1 cellular context compared by ENCODE assay signal in the genomic region with DNA sequence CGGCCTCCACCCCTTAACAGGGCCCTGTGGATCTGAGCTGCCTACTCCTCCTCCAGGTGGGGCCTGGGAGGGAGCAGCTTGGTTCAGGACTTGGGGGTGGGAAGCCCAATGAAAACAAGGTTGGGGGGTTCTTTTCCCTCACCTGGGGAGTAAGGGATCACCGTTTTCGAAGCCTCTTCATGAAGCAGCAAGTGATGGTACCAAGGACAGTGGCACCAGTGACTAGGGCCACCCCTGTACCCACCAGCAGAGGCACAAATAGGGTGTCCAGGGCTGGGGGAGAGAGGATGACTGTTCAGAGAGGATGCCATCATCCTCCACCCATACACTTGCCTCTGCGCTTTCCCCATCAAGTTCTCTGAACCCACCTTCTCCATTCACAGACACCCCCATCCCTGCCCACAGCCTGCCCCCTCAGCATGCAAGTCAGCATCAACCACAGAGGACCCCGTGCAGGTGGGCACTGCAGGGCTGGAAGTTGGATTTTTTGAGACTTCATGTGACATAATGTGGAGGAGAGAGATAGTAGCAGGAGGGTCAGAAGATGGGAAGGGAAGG.
TF ChIP-seq lines count a peak whose summit lies in the region.

No MANE protein-coding gene starts in this region.

TF ChIP-seq in IMR-90, 13 proteins besides CTCF, POLR2A, EP300 and RAD21:
- TF ChIP-seq MXI1 (IDR thresholded peaks at IDR 0.05; ENCODE audit: borderline replicate concordance, low read depth, low read length) (no peak), RFX5 (IDR thresholded peaks at IDR 0.05; ENCODE audit: low read depth, low read length) (no peak), CEBPB (IDR thresholded peaks at IDR 0.05; ENCODE audit: low read depth, low read length) (no peak), NFE2L2 (IDR thresholded peaks at IDR 0.05; ENCODE audit: low read depth, low read length) (no peak), SMC3 (IDR thresholded peaks at IDR 0.05; ENCODE audit: low read depth, low read length) (no peak), FOS (IDR thresholded peaks at IDR 0.05; ENCODE audit: low read depth, low read length) (no peak), RCOR1 (IDR thresholded peaks at IDR 0.05; ENCODE audit: insufficient replicate concordance, low read length) (no peak), MAFK (IDR thresholded peaks at IDR 0.05; ENCODE audit: low read depth, low read length) (no peak), CHD1 (IDR thresholded peaks at IDR 0.05; ENCODE audit: low read depth, low read length) (no peak), BHLHE40 (IDR thresholded peaks at IDR 0.05; ENCODE audit: low read depth, low read length) (no peak), MAZ (IDR thresholded peaks at IDR 0.05; ENCODE audit: borderline replicate concordance, low read depth, low read length) (no peak)
- TF ChIP-seq, protein P1, sequence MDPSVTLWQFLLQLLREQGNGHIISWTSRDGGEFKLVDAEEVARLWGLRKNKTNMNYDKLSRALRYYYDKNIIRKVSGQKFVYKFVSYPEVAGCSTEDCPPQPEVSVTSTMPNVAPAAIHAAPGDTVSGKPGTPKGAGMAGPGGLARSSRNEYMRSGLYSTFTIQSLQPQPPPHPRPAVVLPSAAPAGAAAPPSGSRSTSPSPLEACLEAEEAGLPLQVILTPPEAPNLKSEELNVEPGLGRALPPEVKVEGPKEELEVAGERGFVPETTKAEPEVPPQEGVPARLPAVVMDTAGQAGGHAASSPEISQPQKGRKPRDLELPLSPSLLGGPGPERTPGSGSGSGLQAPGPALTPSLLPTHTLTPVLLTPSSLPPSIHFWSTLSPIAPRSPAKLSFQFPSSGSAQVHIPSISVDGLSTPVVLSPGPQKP (IDR thresholded peaks at IDR 0.05; ENCODE audit: borderline replicate concordance, low read depth, low read length): no peak
- TF ChIP-seq, protein P2, sequence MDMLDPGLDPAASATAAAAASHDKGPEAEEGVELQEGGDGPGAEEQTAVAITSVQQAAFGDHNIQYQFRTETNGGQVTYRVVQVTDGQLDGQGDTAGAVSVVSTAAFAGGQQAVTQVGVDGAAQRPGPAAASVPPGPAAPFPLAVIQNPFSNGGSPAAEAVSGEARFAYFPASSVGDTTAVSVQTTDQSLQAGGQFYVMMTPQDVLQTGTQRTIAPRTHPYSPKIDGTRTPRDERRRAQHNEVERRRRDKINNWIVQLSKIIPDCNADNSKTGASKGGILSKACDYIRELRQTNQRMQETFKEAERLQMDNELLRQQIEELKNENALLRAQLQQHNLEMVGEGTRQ (IDR thresholded peaks at IDR 0.05; ENCODE audit: low read depth, low read length): no peak
